31 cellular contexts compared by ENCODE assay signal in the genomic region with DNA sequence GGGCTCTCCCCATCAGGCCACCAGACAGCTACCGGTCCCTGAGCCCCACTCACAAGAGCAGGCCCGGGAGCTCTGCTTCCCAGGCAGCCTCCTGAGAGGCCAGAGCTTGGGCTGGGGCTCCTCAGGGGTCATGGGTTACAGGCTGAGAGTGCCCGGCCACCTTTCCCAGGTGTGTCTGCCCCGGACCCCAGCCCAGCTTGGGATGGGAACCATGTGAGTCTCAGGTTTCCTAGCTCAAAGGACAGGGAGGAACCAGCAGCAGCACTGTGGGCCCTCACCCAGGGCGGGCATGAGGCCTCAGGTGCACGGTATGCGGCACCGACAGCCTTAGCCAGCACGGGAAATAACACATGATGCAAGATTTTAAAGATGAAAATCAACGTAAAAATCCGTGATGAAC.
"Had no signal": no experiment of that assay in that cellular context is flagged by ENCODE, and none has a peak within 500 bp of the region (broad histone marks: within the 10 kb centered on the region; RNA-seq: fewer than 3 reads in every experiment).

No MANE protein-coding gene starts in this region.

- H2AFZ ChIP-seq: PC-9 had no signal

- H3K9ac ChIP-seq: SK-N-SH had no signal

- ATAC-seq: Panc1 had no signal

- H3K27ac ChIP-seq: PC-9, RWPE1, SJSA1 had no signal

- H3K4me3 ChIP-seq: PC-9, SJSA1 had no signal

- H3K4me1 ChIP-seq: SJSA1 had no signal

- H3K36me3 ChIP-seq: SJSA1 had no signal

- H3K9me2 ChIP-seq: SK-N-SH had no signal

- DNase-seq: Karpas-422, NCI-H1048, NCI-H1092 treated with DMSO at 0.1 percent for 48 hours, NCI-H1105 treated with DMSO at 0.1 percent for 48 hours, NCI-H1417, NCI-H1436, NCI-H146, NCI-H1694, NCI-H187, NCI-H1930, NCI-H2029 treated with DMSO at 0.1 percent for 48 hours, NCI-H2081 treated with DMSO at 0.1 percent for 48 hours, NCI-H2107, NCI-H2171, NCI-H226, NCI-H446 treated with DMSO at 0.1 percent for 48 hours, NCI-H510A, NCI-H524, NCI-H526, NCI-H69, NCI-H748 treated with DMSO at 0.1 percent for 48 hours, NCI-H82, PC-9, Right ventricle myocardium superior, SHP77 treated with DMSO at 0.1 percent for 48 hours, SK-N-SH, SW 1271, T-helper 1 cell had no signal

- H3K4me2 ChIP-seq: PC-9, SK-N-SH had no signal

- H3K27me3 ChIP-seq: SJSA1 had no signal

- H3K9me3 ChIP-seq: SJSA1, SK-N-SH had no signal
